ENCODE assay signal across 37 cellular contexts in genomic region chr19:43362745-43363144, GRCh38. TPM values are rescaled to one million over a fixed set of nuclear protein-coding genes. Genes with fewer than 3 reads are reported as not detected.
"Had no signal": no experiment of that assay in that cellular context is flagged by ENCODE, and none has a peak within 500 bp of the region (broad histone marks: within the 10 kb centered on the region; RNA-seq: fewer than 3 reads in every experiment).

No MANE protein-coding gene starts in this region.

- H3K9me3 Mint-ChIP-seq: activated naive CD4-positive, alpha-beta T cell treated with anti-CD3 and anti-CD28 coated beads for 36 hours; activated naive CD8-positive, alpha-beta T cell treated with anti-CD3 and anti-CD28 coated beads for 36 hours; activated T-helper 1 cell treated with anti-CD3 and anti-CD28 coated beads, Interleukin-12 subunit alpha, Interleukin-12 subunit beta, Interleukin-2, Interleukin-4 antibody, amounts not matched to agents 30 ng/mL and 10 ng/mL and 1 ng/mL, durations not matched to agents 14 hours and 24 hours and 36 hours; effector memory CD8-positive, alpha-beta T cell; natural killer cell treated with Interleukin-12 subunit alpha and Interleukin-12 subunit beta and Interleukin-15 and Interleukin-18, amount 100 ng/mL, for 72 hours; T-cell; type B pancreatic cell had no signal

- H3K27me3 ChIP-seq: adrenal gland, body of pancreas, cardiac muscle cell, testis, vagina had no signal

- H3K4me1 ChIP-seq: adrenal gland, body of pancreas, gastroesophageal sphincter, left ventricle myocardium inferior, testis, vagina had no signal

- DNase-seq: activated CD4-positive, alpha-beta T cell treated with anti-CD3 and anti-CD28 coated beads for 4 hours; activated CD4-positive, alpha-beta T cell treated with anti-CD3 and anti-CD28 coated beads, Interleukin-2, amount 50 U/mL, for 48 hours; activated CD8-positive, alpha-beta memory T cell treated with anti-CD3 and anti-CD28 coated beads for 24 hours; activated effector memory CD4-positive, alpha-beta T cell treated with anti-CD3 and anti-CD28 coated beads, Interleukin-2, amount 50 U/mL, for 16 hours; activated naive CD4-positive, alpha-beta T cell treated with anti-CD3 and anti-CD28 coated beads for 36 hours; activated naive CD8-positive, alpha-beta T cell treated with anti-CD3 and anti-CD28 coated beads for 36 hours; adrenal gland; aorta; body of pancreas; cortex of kidney; effector memory CD8-positive, alpha-beta T cell; left ventricle myocardium inferior; mesendoderm; stimulated activated CD4-positive, alpha-beta T cell treated with anti-CD3 and anti-CD28 coated beads, Interleukin-12 subunit alpha, Interleukin-12 subunit beta, amount 100 ng/mL, for 4 hours; stimulated activated CD4-positive, alpha-beta T cell treated with anti-CD3 and anti-CD28 coated beads, Interleukin-4, amount 100 ng/mL, for 1 hour; stimulated activated naive CD8-positive, alpha-beta T cell treated with anti-CD3 and anti-CD28 coated beads, Interleukin-15, Interleukin-2, amounts not matched to agents 100 U/mL and 50 U/mL, for 24 hours; T-cell; testis had no signal

- H3K4me1 Mint-ChIP-seq: activated naive CD8-positive, alpha-beta T cell treated with anti-CD3 and anti-CD28 coated beads for 36 hours; T-cell had no signal

- H3K4me3 Mint-ChIP-seq: activated naive CD4-positive, alpha-beta T cell treated with anti-CD3 and anti-CD28 coated beads for 36 hours; activated naive CD8-positive, alpha-beta T cell treated with anti-CD3 and anti-CD28 coated beads for 36 hours; activated T-helper 1 cell treated with anti-CD3 and anti-CD28 coated beads, Interleukin-12 subunit alpha, Interleukin-12 subunit beta, Interleukin-2, Interleukin-4 antibody, amounts not matched to agents 30 ng/mL and 10 ng/mL and 1 ng/mL, durations not matched to agents 14 hours and 24 hours and 36 hours; effector memory CD8-positive, alpha-beta T cell; natural killer cell treated with Interleukin-12 subunit alpha and Interleukin-12 subunit beta and Interleukin-15 and Interleukin-18, amount 100 ng/mL, for 72 hours; T-cell; type B pancreatic cell had no signal

- H3K36me3 ChIP-seq: adrenal gland, cardiac muscle cell, gastroesophageal sphincter, left ventricle myocardium inferior, vagina had no signal

- H3K36me3 Mint-ChIP-seq: activated naive CD8-positive, alpha-beta T cell treated with anti-CD3 and anti-CD28 coated beads for 36 hours; natural killer cell treated with Interleukin-12 subunit alpha and Interleukin-12 subunit beta and Interleukin-15 and Interleukin-18, amount 100 ng/mL, for 72 hours; T-cell; type B pancreatic cell had no signal

- H3K27ac ChIP-seq: adrenal gland, body of pancreas, cardiac muscle cell, gastroesophageal sphincter, left ventricle myocardium inferior, skin epidermis, testis, vagina, VCaP had no signal

- H3K27ac Mint-ChIP-seq: activated naive CD4-positive, alpha-beta T cell treated with anti-CD3 and anti-CD28 coated beads for 36 hours; activated naive CD8-positive, alpha-beta T cell treated with anti-CD3 and anti-CD28 coated beads for 36 hours; activated T-helper 1 cell treated with anti-CD3 and anti-CD28 coated beads, Interleukin-12 subunit alpha, Interleukin-12 subunit beta, Interleukin-2, Interleukin-4 antibody, amounts not matched to agents 30 ng/mL and 10 ng/mL and 1 ng/mL, durations not matched to agents 14 hours and 24 hours and 36 hours; effector memory CD8-positive, alpha-beta T cell; natural killer cell treated with Interleukin-12 subunit alpha and Interleukin-12 subunit beta and Interleukin-15 and Interleukin-18, amount 100 ng/mL, for 72 hours; T-cell; type B pancreatic cell had no signal

- H3K4me3 ChIP-seq: adrenal gland, body of pancreas, cardiac muscle cell, gastroesophageal sphincter, left ventricle myocardium inferior, lung, skin epidermis, testis, vagina had no signal

- H3K9me3 ChIP-seq: adrenal gland, body of pancreas, gastroesophageal sphincter, left ventricle myocardium inferior, testis, vagina had no signal

RNA-seq across cellular contexts. Expression of gene CD177, which starts 9.3 kb away (rescaled TPM):
- total RNA-seq: activated naive CD4-positive, alpha-beta T cell treated with anti-CD3 and anti-CD28 coated beads for 36 hours; activated naive CD8-positive, alpha-beta T cell treated with anti-CD3 and anti-CD28 coated beads for 36 hours; activated T-helper 1 cell treated with anti-CD3 and anti-CD28 coated beads, Interleukin-12 subunit alpha, Interleukin-12 subunit beta, Interleukin-2, Interleukin-4 antibody, amounts not matched to agents 30 ng/mL and 10 ng/mL and 1 ng/mL, durations not matched to agents 14 hours and 24 hours and 36 hours; cardiac muscle cell; mononuclear cell; natural killer cell treated with Interleukin-12 subunit alpha and Interleukin-12 subunit beta and Interleukin-15 and Interleukin-18, amount 100 ng/mL, for 72 hours; osteocyte; T-cell; vagina had no signal
- polyA plus RNA-seq: cardiac muscle cell, endothelial cell of umbilical vein had no signal

RNA-seq across cellular contexts. Expression of gene TEX101, which starts 51.9 kb away (rescaled TPM):
- total RNA-seq: activated naive CD4-positive, alpha-beta T cell treated with anti-CD3 and anti-CD28 coated beads for 36 hours; activated naive CD8-positive, alpha-beta T cell treated with anti-CD3 and anti-CD28 coated beads for 36 hours; activated T-helper 1 cell treated with anti-CD3 and anti-CD28 coated beads, Interleukin-12 subunit alpha, Interleukin-12 subunit beta, Interleukin-2, Interleukin-4 antibody, amounts not matched to agents 30 ng/mL and 10 ng/mL and 1 ng/mL, durations not matched to agents 14 hours and 24 hours and 36 hours; adrenal gland; aorta; body of pancreas; cardiac muscle cell; cerebellum; endothelial cell of umbilical vein; fibroblast of lung; fibroblast of villous mesenchyme; gastroesophageal sphincter; left ventricle myocardium inferior; lung; myocyte; natural killer cell treated with Interleukin-12 subunit alpha and Interleukin-12 subunit beta and Interleukin-15 and Interleukin-18, amount 100 ng/mL, for 72 hours; osteocyte; posterior vena cava; renal cortical epithelial cell; sciatic nerve; T-cell; vagina had no signal
- polyA plus RNA-seq: adrenal gland, aorta, cardiac muscle cell, endothelial cell of umbilical vein, fibroblast of lung, lung had no signal
